1 cellular context compared by ENCODE assay signal in the genomic region with DNA sequence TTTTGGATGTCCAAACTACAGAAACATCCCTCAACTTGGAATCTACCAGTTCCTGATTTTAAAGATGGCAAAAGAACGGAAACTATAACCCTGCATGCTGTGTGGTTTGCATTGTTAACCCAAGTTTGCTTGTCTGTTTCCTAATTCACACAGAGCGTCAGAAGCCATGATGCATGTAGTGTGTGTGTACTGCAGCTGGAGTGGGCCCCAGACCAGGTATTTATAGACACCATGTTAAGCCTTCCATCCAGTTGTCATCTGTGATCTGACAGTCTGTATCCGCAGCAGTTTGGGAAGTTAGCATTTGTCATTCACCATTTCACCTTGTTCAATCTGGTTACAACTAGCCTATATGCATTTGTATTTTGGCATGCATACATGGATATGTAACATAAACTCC.
TF ChIP-seq lines count a peak whose summit lies in the region.

No MANE protein-coding gene starts in this region.

TF ChIP-seq in K562, 482 proteins besides CTCF, POLR2A, EP300 and RAD21:
- TF ChIP-seq NFATC3 (IDR thresholded peaks at IDR 0.05) (no peak), SP2 (IDR thresholded peaks at IDR 0.05; ENCODE audit: extremely low read depth, low read depth, low read length, poor library complexity, severe bottlenecking) (peak; percentile 6)
